ENCODE assay signal across 12 cellular contexts in genomic region chr2:86139981-86140380, GRCh38.
"Had no signal": no experiment of that assay in that cellular context is flagged by ENCODE, and none has a peak within 500 bp of the region (broad histone marks: within the 10 kb centered on the region; RNA-seq: fewer than 3 reads in every experiment).

No MANE protein-coding gene starts in this region.

- H3K9me3 Mint-ChIP-seq: activated T-helper 2 cell treated with anti-CD3 and anti-CD28 coated beads, Interferon-gamma antibody, Interleukin-2, Interleukin-4, amounts not matched to agents 10 μg/mL and 5 μg/mL and 100 μg/mL, durations not matched to agents 14 hours and 24 hours and 36 hours; natural killer cell; type B pancreatic cell had no signal

- H3K4me3 Mint-ChIP-seq: natural killer cell, type B pancreatic cell had no signal

- H3K27me3 ChIP-seq: ascending aorta, foreskin keratinocyte, heart right ventricle, sigmoid colon, suprapubic skin had no signal

- H3K9me3 ChIP-seq: ascending aorta, heart right ventricle, sigmoid colon, suprapubic skin had no signal

- H3K4me1 ChIP-seq: ascending aorta, foreskin keratinocyte, heart right ventricle, sigmoid colon, suprapubic skin had no signal

- H3K27ac ChIP-seq: ascending aorta, foreskin keratinocyte, heart right ventricle, sigmoid colon, suprapubic skin had no signal

- DNase-seq: activated CD4-positive, alpha-beta T cell treated with anti-CD3 and anti-CD28 coated beads, Interleukin-2, amount 50 U/mL, for 1 hour; foreskin keratinocyte; heart right ventricle; natural killer cell; sigmoid colon; stimulated activated CD4-positive, alpha-beta T cell treated with anti-CD3 and anti-CD28 coated beads, Interleukin-12 subunit alpha, Interleukin-12 subunit beta, amount 100 ng/mL, for 4 hours; stimulated activated naive CD8-positive, alpha-beta T cell treated with anti-CD3 and anti-CD28 coated beads, Interleukin-15, Interleukin-2, amounts not matched to agents 100 U/mL and 50 U/mL, for 24 hours; T-helper 1 cell had no signal

- ATAC-seq: foreskin keratinocyte; natural killer cell; stimulated activated naive CD8-positive, alpha-beta T cell treated with anti-CD3 and anti-CD28 coated beads, Interleukin-15, Interleukin-2, amounts not matched to agents 100 U/mL and 50 U/mL, for 24 hours had no signal

- H3K27me3 Mint-ChIP-seq: type B pancreatic cell had no signal

- H3K27ac Mint-ChIP-seq: type B pancreatic cell had no signal

- H3K4me3 ChIP-seq: ascending aorta, heart right ventricle, sigmoid colon, suprapubic skin had no signal
